Comparison of ENCODE assay signal across 8 cellular contexts in genomic region chr1:203287109-203287893, GRCh38. TPM values are rescaled to one million over a fixed set of nuclear protein-coding genes. Genes with fewer than 3 reads are reported as not detected.
DNase-seq lines count a peak whose midpoint lies in the region; ATAC-seq and TF ChIP-seq lines count a peak whose summit lies in the region.

No MANE protein-coding gene starts in this region.

- no peaks in the 10 kb centered on the region for H3K9me3 Mint-ChIP-seq in activated naive CD4-positive, alpha-beta T cell treated with anti-CD3 and anti-CD28 coated beads, Interleukin-2, amount 50 U/mL, for 24 hours

- DNase-seq in C1 segment of cervical spinal cord (lab: John Stamatoyannopoulos, UW) (peak in 8 of 14 donors; percentile 27 to 70 (median 56)), GM19240 (ENCODE audit: insufficient read length, low spot score) (peak; percentile 60), SHP77 (lab: John Stamatoyannopoulos, UW) (peak; percentile 85 to 90), left lobe of liver (ENCODE audit: low spot score) (no peak)
- DNase-seq in stimulated activated CD8-positive, alpha-beta memory T cell treated with anti-CD3 and anti-CD28 coated beads, Interleukin-12 subunit alpha, Interleukin-12 subunit beta, amount 100 ng/mL, for 4 hours (ENCODE audit: low read depth) = peak; percentile 68

- H3K27me3 Mint-ChIP-seq in activated naive CD4-positive, alpha-beta T cell treated with anti-CD3 and anti-CD28 coated beads, Interleukin-2, amount 50 U/mL, for 24 hours = no peaks in the 10 kb centered on the region

- peak overlapping the region; percentile 86 for H3K4me3 Mint-ChIP-seq in activated naive CD4-positive, alpha-beta T cell treated with anti-CD3 and anti-CD28 coated beads, Interleukin-2, amount 50 U/mL, for 24 hours

- H3K36me3 Mint-ChIP-seq in activated naive CD4-positive, alpha-beta T cell treated with anti-CD3 and anti-CD28 coated beads, Interleukin-2, amount 50 U/mL, for 24 hours = no peaks in the 10 kb centered on the region

- peaks cover 63% of the 10 kb centered on the region for H3K4me1 Mint-ChIP-seq in activated naive CD4-positive, alpha-beta T cell treated with anti-CD3 and anti-CD28 coated beads, Interleukin-2, amount 50 U/mL, for 24 hours

- peak overlapping the region; percentile 95 for H3K27ac Mint-ChIP-seq in activated naive CD4-positive, alpha-beta T cell treated with anti-CD3 and anti-CD28 coated beads, Interleukin-2, amount 50 U/mL, for 24 hours

- ATAC-seq in HG03342 (IDR thresholded peaks at IDR 0.05; ENCODE audit: unreplicated experiment) (peak; percentile 44), left lobe of liver (peak; percentile 50), SK-N-SH treated with all-trans-retinoic acid at 6 μM for 48 hours (no peak)

TF ChIP-seq in SK-N-SH treated with all-trans-retinoic acid at 6 μM for 48 hours, 23 proteins besides CTCF, POLR2A, EP300 and RAD21:
- TF ChIP-seq PPARA (CRISPR knock-in tag; IDR thresholded peaks at IDR 0.05; ENCODE audit: borderline replicate concordance) (no peak), ZNF70 (CRISPR knock-in tag; IDR thresholded peaks at IDR 0.05) (no peak), SNAI2 (CRISPR knock-in tag; IDR thresholded peaks at IDR 0.05) (no peak), ARNTL (CRISPR knock-in tag; IDR thresholded peaks at IDR 0.05; ENCODE audit: borderline replicate concordance, low read depth) (no peak), RARB (CRISPR knock-in tag; IDR thresholded peaks at IDR 0.05) (no peak), CSDC2 (CRISPR knock-in tag; IDR thresholded peaks at IDR 0.05) (no peak), ISL1 (CRISPR knock-in tag; IDR thresholded peaks at IDR 0.05) (no peak)

RNA-seq across cellular contexts. Expression of gene BTG2, which starts 18.0 kb away (rescaled TPM):
- 2.8 TPM for total RNA-seq in left lobe of liver

RNA-seq across cellular contexts. Expression of gene CHIT1, which starts 57.8 kb away (rescaled TPM):
- 0.28 TPM for total RNA-seq in left lobe of liver
